Comparison of ENCODE assay signal across 9 cellular contexts in the genomic region with DNA sequence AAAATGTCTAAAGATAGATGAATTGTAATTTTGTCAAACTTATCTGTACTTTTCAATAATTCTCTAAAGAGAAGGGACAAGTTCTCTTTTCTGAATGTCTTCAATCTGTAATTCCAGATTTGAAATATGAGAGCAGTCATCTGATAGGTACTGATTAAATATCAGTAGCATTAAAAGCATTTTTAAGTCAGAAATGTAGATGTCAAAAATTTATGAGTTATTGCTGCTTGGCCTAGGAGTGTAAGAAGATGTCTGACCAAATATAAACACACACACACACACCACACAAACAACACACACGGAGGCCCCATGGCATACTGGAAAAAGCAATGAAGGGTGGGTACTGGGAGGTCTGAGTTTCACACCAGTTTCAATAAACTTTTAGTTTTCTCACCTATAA. TPM values are rescaled to one million over a fixed set of nuclear protein-coding genes. Genes with fewer than 3 reads are reported as not detected.
DNase-seq lines count a peak whose midpoint lies in the region; ATAC-seq lines count a peak whose summit lies in the region.
"Had no signal": no experiment of that assay in that cellular context is flagged by ENCODE, and none has a peak within 500 bp of the region (broad histone marks: within the 10 kb centered on the region; RNA-seq: fewer than 3 reads in every experiment).

No MANE protein-coding gene starts in this region.

- no peak for ATAC-seq in stimulated activated effector memory CD8-positive, alpha-beta T cell treated with anti-CD3 and anti-CD28 coated beads, Interleukin-12 subunit alpha, Interleukin-12 subunit beta, amount 100 ng/mL, for 72 hours

- no peaks in the 10 kb centered on the region for H3K9me3 Mint-ChIP-seq in T-helper 1 cell treated with Interleukin-12 subunit alpha and Interleukin-12 subunit beta and Interleukin-4 antibody, amounts not matched to agents 30 μg/mL and 1 μg/mL, for 36 hours
- no peaks in the 10 kb centered on the region for H3K9me3 Mint-ChIP-seq in activated naive CD8-positive, alpha-beta T cell (ENCODE audit: low read depth)
- H3K9me3 Mint-ChIP-seq in immature natural killer cell, result no peaks in the 10 kb centered on the region
- no peaks in the 10 kb centered on the region for H3K9me3 Mint-ChIP-seq in stimulated activated effector memory CD8-positive, alpha-beta T cell treated with anti-CD3 and anti-CD28 coated beads, Interleukin-12 subunit alpha, Interleukin-12 subunit beta, amount 100 ng/mL, for 72 hours

- peaks cover 14% of the 10 kb centered on the region for H3K36me3 Mint-ChIP-seq in T-helper 1 cell treated with Interleukin-12 subunit alpha and Interleukin-12 subunit beta and Interleukin-4 antibody, amounts not matched to agents 30 μg/mL and 1 μg/mL, for 36 hours (ENCODE audit: low read depth)
- H3K36me3 Mint-ChIP-seq in activated naive CD8-positive, alpha-beta T cell, result no peaks in the 10 kb centered on the region
- peaks cover 0 to 4% (median 0%) of the 10 kb centered on the region in 3 donors for H3K36me3 Mint-ChIP-seq in immature natural killer cell
- peaks cover 47% of the 10 kb centered on the region for H3K36me3 Mint-ChIP-seq in stimulated activated effector memory CD8-positive, alpha-beta T cell treated with anti-CD3 and anti-CD28 coated beads, Interleukin-12 subunit alpha, Interleukin-12 subunit beta, amount 100 ng/mL, for 72 hours

- DNase-seq in T-helper 1 cell, result no peak
- no peak for DNase-seq in immature natural killer cell
- DNase-seq in stimulated activated effector memory CD8-positive, alpha-beta T cell treated with anti-CD3 and anti-CD28 coated beads, Interleukin-12 subunit alpha, Interleukin-12 subunit beta, amount 100 ng/mL, for 72 hours (ENCODE audit: low spot score in 2 of 2), result no peak
- no peak for DNase-seq in NCI-H2081 (lab: John Stamatoyannopoulos, UW)
- no peak for DNase-seq in AML-193 (lab: John Stamatoyannopoulos, UW)
- DNase-seq in activated CD4-positive, alpha-beta T cell treated with anti-CD3 and anti-CD28 coated beads, Interleukin-2, amount 50 U/mL, for 4 hours, result no peak
- DNase-seq: OCI-M1 had no signal

- H3K4me1 Mint-ChIP-seq in T-helper 1 cell treated with Interleukin-12 subunit alpha and Interleukin-12 subunit beta and Interleukin-4 antibody, amounts not matched to agents 30 μg/mL and 1 μg/mL, for 36 hours (ENCODE audit: low read depth), result peaks cover 45% of the 10 kb centered on the region
- peaks cover 64% of the 10 kb centered on the region for H3K4me1 Mint-ChIP-seq in activated naive CD8-positive, alpha-beta T cell (ENCODE audit: low read depth)
- H3K4me1 Mint-ChIP-seq in immature natural killer cell, result peaks cover 59 to 61% of the 10 kb centered on the region in 2 donors
- H3K4me1 Mint-ChIP-seq in stimulated activated effector memory CD8-positive, alpha-beta T cell treated with anti-CD3 and anti-CD28 coated beads, Interleukin-12 subunit alpha, Interleukin-12 subunit beta, amount 100 ng/mL, for 72 hours, result peaks cover 36% of the 10 kb centered on the region

- H3K4me3 Mint-ChIP-seq in T-helper 1 cell treated with Interleukin-12 subunit alpha and Interleukin-12 subunit beta and Interleukin-4 antibody, amounts not matched to agents 30 μg/mL and 1 μg/mL, for 36 hours, result peak overlapping the region; percentile 95
- peak overlapping the region; percentile 98 for H3K4me3 Mint-ChIP-seq in activated naive CD8-positive, alpha-beta T cell
- H3K4me3 Mint-ChIP-seq in immature natural killer cell, result peak overlapping the region in 4 of 5 donors; percentile 90 to 97 (median 96)
- peak overlapping the region; percentile 87 for H3K4me3 Mint-ChIP-seq in stimulated activated effector memory CD8-positive, alpha-beta T cell treated with anti-CD3 and anti-CD28 coated beads, Interleukin-12 subunit alpha, Interleukin-12 subunit beta, amount 100 ng/mL, for 72 hours

- H3K27ac Mint-ChIP-seq in T-helper 1 cell treated with Interleukin-12 subunit alpha and Interleukin-12 subunit beta and Interleukin-4 antibody, amounts not matched to agents 30 μg/mL and 1 μg/mL, for 36 hours, result no peak overlapping the region
- H3K27ac Mint-ChIP-seq in activated naive CD8-positive, alpha-beta T cell, result peak overlapping the region; percentile 99
- peak overlapping the region in 5 of 6 donors; percentile 95 to 99 (median 98) for H3K27ac Mint-ChIP-seq in immature natural killer cell
- H3K27ac Mint-ChIP-seq in stimulated activated effector memory CD8-positive, alpha-beta T cell treated with anti-CD3 and anti-CD28 coated beads, Interleukin-12 subunit alpha, Interleukin-12 subunit beta, amount 100 ng/mL, for 72 hours, result no peak overlapping the region

- H3K27me3 Mint-ChIP-seq in T-helper 1 cell treated with Interleukin-12 subunit alpha and Interleukin-12 subunit beta and Interleukin-4 antibody, amounts not matched to agents 30 μg/mL and 1 μg/mL, for 36 hours (ENCODE audit: low read depth), result peaks cover 3% of the 10 kb centered on the region
- no peaks in the 10 kb centered on the region for H3K27me3 Mint-ChIP-seq in activated naive CD8-positive, alpha-beta T cell
- H3K27me3 Mint-ChIP-seq in immature natural killer cell (ENCODE audit: low read depth in 3 of 3), result peaks cover 27 to 33% (median 29%) of the 10 kb centered on the region in 3 donors

RNA-seq across cellular contexts. Expression of gene TOB1, which starts 2.4 kb away (rescaled TPM):
- polyA plus RNA-seq in immature natural killer cell, result 10 to 100 TPM in 2 of 3 donors, 1 to 10 TPM in 1; 8.9 to 23.7 (median 10.3) TPM

RNA-seq across cellular contexts. Expression of gene WFIKKN2, which starts 33.2 kb away (rescaled TPM):
- not detected for polyA plus RNA-seq in immature natural killer cell

Comparison
In these comparisons a context has a peak if more than half of its experiments do, and no peak if none do; other contexts are left out.
1. H3K27ac Mint-ChIP-seq: peak in activated naive CD8-positive, alpha-beta T cell (single experiment) and immature natural killer cell (5 of 6); none in T-helper 1 cell treated with Interleukin-12 subunit alpha and Interleukin-12 subunit beta and Interleukin-4 antibody, amounts not matched to agents 30 μg/mL and 1 μg/mL, for 36 hours (single experiment) and stimulated activated effector memory CD8-positive, alpha-beta T cell treated with anti-CD3 and anti-CD28 coated beads, Interleukin-12 subunit alpha, Interleukin-12 subunit beta, amount 100 ng/mL, for 72 hours (single experiment).
2. Peak in every context shown above with its lines, with median percentiles within 50 percentile points of each other: H3K4me3 Mint-ChIP-seq.